Comparison of ENCODE assay signal across 3 cellular contexts in genomic region chr17:4945944-4946280, GRCh38.
TF ChIP-seq lines count a peak whose summit lies in the region.

No MANE protein-coding gene starts in this region.

TF ChIP-seq in SK-N-SH, 30 proteins besides CTCF, POLR2A, EP300 and RAD21 (continued from another document):
- TF ChIP-seq ZBTB33 (IDR thresholded peaks at IDR 0.05; ENCODE audit: borderline replicate concordance, low read depth) (no peak), RCOR1 (IDR thresholded peaks at IDR 0.05; ENCODE audit: low read length) (no peak), TAF1 (IDR thresholded peaks at IDR 0.05; ENCODE audit: borderline replicate concordance, low read depth, low read length) (no peak), ELF1 (IDR thresholded peaks at IDR 0.05) (no peak), MXI1 (IDR thresholded peaks at IDR 0.05; ENCODE audit: low read depth, low read length) (no peak), POLR2AphosphoS5 (IDR thresholded peaks at IDR 0.05; ENCODE audit: low read depth, low read length) (no peak; the same call in 1 of the 2 replicates), NFIC (IDR thresholded peaks at IDR 0.05; ENCODE audit: borderline replicate concordance) (no peak), JUND (IDR thresholded peaks at IDR 0.05) (no peak), GABPA (IDR thresholded peaks at IDR 0.05; ENCODE audit: low read depth) (no peak), FOXM1 (IDR thresholded peaks at IDR 0.05; ENCODE audit: low read depth) (no peak), CHD2 (IDR thresholded peaks at IDR 0.05; ENCODE audit: low read length, partially characterized antibody) (no peak), YY1 (IDR thresholded peaks at IDR 0.05; ENCODE audit: low read depth) (no peak)
- TF ChIP-seq, protein P1, sequence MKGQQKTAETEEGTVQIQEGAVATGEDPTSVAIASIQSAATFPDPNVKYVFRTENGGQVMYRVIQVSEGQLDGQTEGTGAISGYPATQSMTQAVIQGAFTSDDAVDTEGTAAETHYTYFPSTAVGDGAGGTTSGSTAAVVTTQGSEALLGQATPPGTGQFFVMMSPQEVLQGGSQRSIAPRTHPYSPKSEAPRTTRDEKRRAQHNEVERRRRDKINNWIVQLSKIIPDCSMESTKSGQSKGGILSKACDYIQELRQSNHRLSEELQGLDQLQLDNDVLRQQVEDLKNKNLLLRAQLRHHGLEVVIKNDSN (IDR thresholded peaks at IDR 0.05; ENCODE audit: borderline replicate concordance, low read depth): no peak
- TF ChIP-seq, protein P2, sequence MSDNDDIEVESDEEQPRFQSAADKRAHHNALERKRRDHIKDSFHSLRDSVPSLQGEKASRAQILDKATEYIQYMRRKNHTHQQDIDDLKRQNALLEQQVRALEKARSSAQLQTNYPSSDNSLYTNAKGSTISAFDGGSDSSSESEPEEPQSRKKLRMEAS (IDR thresholded peaks at IDR 0.05; ENCODE audit: low read depth): no peak

TF ChIP-seq in SK-N-SH treated with all-trans-retinoic acid at 6 μM for 48 hours, 23 proteins besides CTCF, POLR2A, EP300 and RAD21 (continued from another document):
- TF ChIP-seq, protein P3, sequence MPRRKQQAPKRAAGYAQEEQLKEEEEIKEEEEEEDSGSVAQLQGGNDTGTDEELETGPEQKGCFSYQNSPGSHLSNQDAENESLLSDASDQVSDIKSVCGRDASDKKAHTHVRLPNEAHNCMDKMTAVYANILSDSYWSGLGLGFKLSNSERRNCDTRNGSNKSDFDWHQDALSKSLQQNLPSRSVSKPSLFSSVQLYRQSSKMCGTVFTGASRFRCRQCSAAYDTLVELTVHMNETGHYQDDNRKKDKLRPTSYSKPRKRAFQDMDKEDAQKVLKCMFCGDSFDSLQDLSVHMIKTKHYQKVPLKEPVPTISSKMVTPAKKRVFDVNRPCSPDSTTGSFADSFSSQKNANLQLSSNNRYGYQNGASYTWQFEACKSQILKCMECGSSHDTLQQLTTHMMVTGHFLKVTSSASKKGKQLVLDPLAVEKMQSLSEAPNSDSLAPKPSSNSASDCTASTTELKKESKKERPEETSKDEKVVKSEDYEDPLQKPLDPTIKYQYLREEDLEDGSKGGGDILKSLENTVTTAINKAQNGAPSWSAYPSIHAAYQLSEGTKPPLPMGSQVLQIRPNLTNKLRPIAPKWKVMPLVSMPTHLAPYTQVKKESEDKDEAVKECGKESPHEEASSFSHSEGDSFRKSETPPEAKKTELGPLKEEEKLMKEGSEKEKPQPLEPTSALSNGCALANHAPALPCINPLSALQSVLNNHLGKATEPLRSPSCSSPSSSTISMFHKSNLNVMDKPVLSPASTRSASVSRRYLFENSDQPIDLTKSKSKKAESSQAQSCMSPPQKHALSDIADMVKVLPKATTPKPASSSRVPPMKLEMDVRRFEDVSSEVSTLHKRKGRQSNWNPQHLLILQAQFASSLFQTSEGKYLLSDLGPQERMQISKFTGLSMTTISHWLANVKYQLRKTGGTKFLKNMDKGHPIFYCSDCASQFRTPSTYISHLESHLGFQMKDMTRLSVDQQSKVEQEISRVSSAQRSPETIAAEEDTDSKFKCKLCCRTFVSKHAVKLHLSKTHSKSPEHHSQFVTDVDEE (CRISPR knock-in tag; IDR thresholded peaks at IDR 0.05): no peak
- TF ChIP-seq PPARA (CRISPR knock-in tag; IDR thresholded peaks at IDR 0.05; ENCODE audit: borderline replicate concordance) (no peak), TCF4 (CRISPR knock-in tag; IDR thresholded peaks at IDR 0.05; ENCODE audit: borderline replicate concordance) (no peak), ZNF8 (CRISPR knock-in tag; IDR thresholded peaks at IDR 0.05) (no peak), ARNTL (CRISPR knock-in tag; IDR thresholded peaks at IDR 0.05; ENCODE audit: borderline replicate concordance, low read depth) (no peak), ZNF565 (CRISPR knock-in tag; conservative IDR thresholded peaks at IDR 0.05; ENCODE audit: low read depth) (no peak), ZFP3 (CRISPR knock-in tag; IDR thresholded peaks at IDR 0.05) (no peak), ISL1 (CRISPR knock-in tag; IDR thresholded peaks at IDR 0.05) (no peak), RARB (CRISPR knock-in tag; IDR thresholded peaks at IDR 0.05) (no peak), GLIS3 (CRISPR knock-in tag; IDR thresholded peaks at IDR 0.05) (no peak), CSRNP3 (CRISPR knock-in tag; IDR thresholded peaks at IDR 0.05) (no peak), ZFP30 (CRISPR knock-in tag; IDR thresholded peaks at IDR 0.05) (no peak)
- TF ChIP-seq, protein P4, sequence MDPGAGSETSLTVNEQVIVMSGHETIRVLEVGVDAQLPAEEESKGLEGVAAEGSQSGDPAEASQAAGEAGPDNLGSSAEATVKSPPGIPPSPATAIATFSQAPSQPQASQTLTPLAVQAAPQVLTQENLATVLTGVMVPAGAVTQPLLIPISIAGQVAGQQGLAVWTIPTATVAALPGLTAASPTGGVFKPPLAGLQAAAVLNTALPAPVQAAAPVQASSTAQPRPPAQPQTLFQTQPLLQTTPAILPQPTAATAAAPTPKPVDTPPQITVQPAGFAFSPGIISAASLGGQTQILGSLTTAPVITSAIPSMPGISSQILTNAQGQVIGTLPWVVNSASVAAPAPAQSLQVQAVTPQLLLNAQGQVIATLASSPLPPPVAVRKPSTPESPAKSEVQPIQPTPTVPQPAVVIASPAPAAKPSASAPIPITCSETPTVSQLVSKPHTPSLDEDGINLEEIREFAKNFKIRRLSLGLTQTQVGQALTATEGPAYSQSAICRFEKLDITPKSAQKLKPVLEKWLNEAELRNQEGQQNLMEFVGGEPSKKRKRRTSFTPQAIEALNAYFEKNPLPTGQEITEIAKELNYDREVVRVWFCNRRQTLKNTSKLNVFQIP (CRISPR knock-in tag; IDR thresholded peaks at IDR 0.05; ENCODE audit: borderline replicate concordance, low read depth): no peak
TF ChIP-seq in SK-N-SH treated with all-trans-retinoic acid at 6 μM for 48 hours: peak in this region for 0.

TF ChIP-seq in WTC11, 78 proteins besides CTCF, POLR2A, EP300 and RAD21 (continued from another document):
- TF ChIP-seq, protein P5, sequence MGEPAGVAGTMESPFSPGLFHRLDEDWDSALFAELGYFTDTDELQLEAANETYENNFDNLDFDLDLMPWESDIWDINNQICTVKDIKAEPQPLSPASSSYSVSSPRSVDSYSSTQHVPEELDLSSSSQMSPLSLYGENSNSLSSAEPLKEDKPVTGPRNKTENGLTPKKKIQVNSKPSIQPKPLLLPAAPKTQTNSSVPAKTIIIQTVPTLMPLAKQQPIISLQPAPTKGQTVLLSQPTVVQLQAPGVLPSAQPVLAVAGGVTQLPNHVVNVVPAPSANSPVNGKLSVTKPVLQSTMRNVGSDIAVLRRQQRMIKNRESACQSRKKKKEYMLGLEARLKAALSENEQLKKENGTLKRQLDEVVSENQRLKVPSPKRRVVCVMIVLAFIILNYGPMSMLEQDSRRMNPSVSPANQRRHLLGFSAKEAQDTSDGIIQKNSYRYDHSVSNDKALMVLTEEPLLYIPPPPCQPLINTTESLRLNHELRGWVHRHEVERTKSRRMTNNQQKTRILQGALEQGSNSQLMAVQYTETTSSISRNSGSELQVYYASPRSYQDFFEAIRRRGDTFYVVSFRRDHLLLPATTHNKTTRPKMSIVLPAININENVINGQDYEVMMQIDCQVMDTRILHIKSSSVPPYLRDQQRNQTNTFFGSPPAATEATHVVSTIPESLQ (CRISPR knock-in tag; IDR thresholded peaks at IDR 0.05): no peak
- no peak for TF ChIP-seq ZNF317 (CRISPR knock-in tag; IDR thresholded peaks at IDR 0.05; ENCODE audit: borderline replicate concordance, low read depth)
- TF ChIP-seq NFATC4 (CRISPR knock-in tag; IDR thresholded peaks at IDR 0.05): no peak
- TF ChIP-seq, protein P6, sequence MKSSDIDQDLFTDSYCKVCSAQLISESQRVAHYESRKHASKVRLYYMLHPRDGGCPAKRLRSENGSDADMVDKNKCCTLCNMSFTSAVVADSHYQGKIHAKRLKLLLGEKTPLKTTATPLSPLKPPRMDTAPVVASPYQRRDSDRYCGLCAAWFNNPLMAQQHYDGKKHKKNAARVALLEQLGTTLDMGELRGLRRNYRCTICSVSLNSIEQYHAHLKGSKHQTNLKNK (CRISPR knock-in tag; IDR thresholded peaks at IDR 0.05): no peak
- no peak for TF ChIP-seq MYBL2 (CRISPR knock-in tag; IDR thresholded peaks at IDR 0.05)
- TF ChIP-seq KAT7 (CRISPR knock-in tag; IDR thresholded peaks at IDR 0.05; ENCODE audit: borderline replicate concordance): no peak
- no peak for TF ChIP-seq ZNF232 (CRISPR knock-in tag; IDR thresholded peaks at IDR 0.05)
- no peak for TF ChIP-seq GTF2I (CRISPR knock-in tag; conservative IDR thresholded peaks at IDR 0.05)
- no peak for TF ChIP-seq SMAD4 (CRISPR knock-in tag; IDR thresholded peaks at IDR 0.05)
